1 cellular context compared by ENCODE assay signal in the genomic region with DNA sequence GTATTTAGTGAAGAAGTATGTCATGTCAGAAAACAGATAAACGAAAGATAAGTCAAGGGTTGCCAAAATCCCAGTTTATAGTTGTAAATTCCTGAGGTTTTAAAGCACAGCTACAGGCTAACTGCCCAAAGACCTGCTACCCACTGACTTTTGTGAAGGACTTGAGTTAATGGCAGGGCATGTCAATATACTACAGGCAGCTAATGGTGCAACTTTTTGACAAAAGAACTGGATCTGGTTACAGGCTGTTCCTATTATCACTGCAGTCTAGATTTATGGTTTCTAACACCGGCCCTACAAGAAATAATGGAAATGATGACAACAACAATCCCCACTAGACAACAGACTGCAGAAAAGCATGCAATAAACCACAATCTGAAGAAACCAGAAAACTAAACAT.
TF ChIP-seq lines count a peak whose summit lies in the region.

No MANE protein-coding gene starts in this region.

TF ChIP-seq in HepG2, 621 proteins besides CTCF, POLR2A, EP300 and RAD21:
- no peak for TF ChIP-seq ZNF234 (CRISPR knock-in tag; conservative IDR thresholded peaks at IDR 0.05)
- TF ChIP-seq ZNF557 (CRISPR knock-in tag; IDR thresholded peaks at IDR 0.05) = no peak
TF ChIP-seq in HepG2: peak in this region for 0.
